Comparison of ENCODE assay signal across 13 cellular contexts in genomic region chrX:13120017-13120416, GRCh38.
DNase-seq lines count a peak whose midpoint lies in the region; ATAC-seq and TF ChIP-seq lines count a peak whose summit lies in the region.
"Had no signal": no experiment of that assay in that cellular context is flagged by ENCODE, and none has a peak within 500 bp of the region (broad histone marks: within the 10 kb centered on the region; RNA-seq: fewer than 3 reads in every experiment).

No MANE protein-coding gene starts in this region.

- no peak for TF ChIP-seq EP300 in sigmoid colon (IDR thresholded peaks at IDR 0.05)

- peak overlapping the region in 1 of 2 donors; percentile 47 for H3K9ac ChIP-seq in colonic mucosa (ENCODE audit: low read depth in 2 of 2, low read length in 2 of 2)
- H3K9ac ChIP-seq: BLaER1 had no signal

- ATAC-seq in left lung, result peak; percentile 90
- ATAC-seq: WTC11 had no signal

- no peak overlapping the region for H3K4me3 ChIP-seq in colonic mucosa
- no peak overlapping the region for H3K4me3 ChIP-seq in left lung
- H3K4me3 ChIP-seq in sigmoid colon, result no peak overlapping the region
- H3K4me3 ChIP-seq: BLaER1, tibial nerve had no signal

- WGBS in sigmoid colon, 2 donors, result 14 to 57% methylated on average over 7 of the region's 7 CpGs

- peak overlapping the region; percentile 24 for H3K27ac ChIP-seq in colonic mucosa
- H3K27ac ChIP-seq in left lung, result peak overlapping the region; percentile 34 to 51
- H3K27ac ChIP-seq in sigmoid colon, result peak overlapping the region; percentile 38 to 73 (median 48)
- H3K27ac ChIP-seq: BLaER1 had no signal

- no peaks in the 10 kb centered on the region for H3K4me1 ChIP-seq in colonic mucosa
- H3K4me1 ChIP-seq in left lung, result peaks cover 0 to 8% of the 10 kb centered on the region in 2 donors
- H3K4me1 ChIP-seq in sigmoid colon, result peaks cover 0 to 10% (median 4%) of the 10 kb centered on the region in 4 donors

- DNase-seq in HCEC 1CT, result peak; percentile 30
- peak; percentile 60 for DNase-seq in colonic mucosa
- DNase-seq in left lung, result no peak
- no peak for DNase-seq in sigmoid colon
- no peak for DNase-seq in hippocampal formation (lab: John Stamatoyannopoulos, UW)
- DNase-seq in HK-2 (ENCODE audit: unreplicated experiment), result no peak
- no peak for DNase-seq in anterior cingulate cortex (lab: John Stamatoyannopoulos, UW)
- DNase-seq in NCI-H1417 treated with DMSO at 0.1 percent for 48 hours (lab: John Stamatoyannopoulos, UW), result no peak
- DNase-seq: activated effector memory CD4-positive, alpha-beta T cell treated with Interleukin-2 at 50 U/mL for 16 hours; stimulated activated CD4-positive, alpha-beta T cell treated with anti-CD3 and anti-CD28 coated beads, Interleukin-2, amount 100 ng/mL, for 24 hours had no signal

- H3K9me3 ChIP-seq in colonic mucosa, result no peaks in the 10 kb centered on the region
- H3K9me3 ChIP-seq in left lung, result peaks cover 0 to 3% of the 10 kb centered on the region in 2 donors
- H3K9me3 ChIP-seq in sigmoid colon, result no peaks in the 10 kb centered on the region
- H3K9me3 ChIP-seq: tibial nerve had no signal

- H3K27me3 ChIP-seq in colonic mucosa, result no peaks in the 10 kb centered on the region
- no peaks in the 10 kb centered on the region for H3K27me3 ChIP-seq in left lung
- no peaks in the 10 kb centered on the region for H3K27me3 ChIP-seq in sigmoid colon
- H3K27me3 ChIP-seq: BLaER1, tibial nerve had no signal

- TF ChIP-seq POLR2A in sigmoid colon (IDR thresholded peaks at IDR 0.05), result no peak

- H3K36me3 ChIP-seq in colonic mucosa (no peaks in the 10 kb centered on the region), left lung (no peaks in the 10 kb centered on the region), sigmoid colon (no peaks in the 10 kb centered on the region)
- H3K36me3 ChIP-seq: BLaER1, tibial nerve had no signal

- intact Hi-C loops in colonic mucosa (cut with DNase I), result no loop called here
- intact Hi-C loops in left lung (cut with DNase I), result no loop called here
- intact Hi-C loops in sigmoid colon (cut with DNase I), result no loop called here

- no peak for TF ChIP-seq CTCF in colonic mucosa (IDR thresholded peaks at IDR 0.05)
- no peak for TF ChIP-seq CTCF in left lung (IDR thresholded peaks at IDR 0.05)
- TF ChIP-seq CTCF in sigmoid colon (IDR thresholded peaks at IDR 0.05), result no peak

Comparison
In these comparisons a context has a peak if more than half of its experiments do, and no peak if none do; other contexts are left out.
1. DNase-seq: peak in HCEC 1CT (single experiment) and colonic mucosa (single experiment); none in left lung (0 of 2), sigmoid colon (single experiment), hippocampal formation (0 of 2), HK-2 (single experiment), anterior cingulate cortex (0 of 58) and NCI-H1417 treated with DMSO at 0.1 percent for 48 hours (single experiment).
2. Peak in every context shown above with its lines, with median percentiles within 50 percentile points of each other: H3K27ac ChIP-seq.